ENCODE assay signal across 1 cellular context in the genomic region with DNA sequence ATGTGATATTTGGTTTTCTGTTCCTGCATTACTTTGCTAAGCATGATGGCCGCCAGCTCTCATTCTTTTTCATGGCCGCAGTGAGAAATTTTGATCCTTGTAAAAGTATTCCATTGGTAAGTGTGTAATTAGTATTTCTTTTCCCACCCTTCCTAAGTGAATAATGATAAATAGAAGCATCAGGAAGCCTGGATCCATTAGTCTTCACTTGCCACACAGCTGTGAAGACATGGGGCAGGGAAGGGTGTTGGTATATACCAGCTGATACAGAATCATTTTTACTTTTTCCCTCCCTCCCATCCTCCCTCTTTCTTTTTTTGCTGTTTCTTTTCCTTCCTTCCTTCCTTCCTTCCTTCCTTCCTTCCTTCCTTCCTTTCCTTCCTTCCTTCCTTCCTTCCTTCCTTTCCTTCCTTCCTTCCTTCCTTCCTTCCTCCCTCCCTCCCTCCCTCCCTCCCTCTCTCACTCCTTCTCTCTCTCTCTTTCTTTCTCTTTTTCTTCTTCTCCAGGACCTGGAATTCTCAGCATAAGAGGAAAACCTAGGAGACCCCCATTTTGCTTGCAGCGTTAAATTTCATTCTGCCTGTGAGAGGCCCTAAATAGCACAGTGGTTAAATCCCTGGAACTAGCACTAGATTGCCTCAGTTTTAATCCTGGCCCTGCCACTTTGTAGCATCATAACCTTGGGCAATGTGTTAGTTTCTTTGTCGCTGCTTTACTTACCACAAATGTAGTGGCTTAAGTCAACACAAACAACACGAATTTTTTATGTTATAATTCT.
TF ChIP-seq lines count a peak whose summit lies in the region.

No MANE protein-coding gene starts in this region.

TF ChIP-seq in A549, 52 proteins besides CTCF, POLR2A, EP300 and RAD21 (continued from another document):
- TF ChIP-seq KDM1A (IDR thresholded peaks at IDR 0.05; ENCODE audit: low read depth): no peak
- TF ChIP-seq MAFK (IDR thresholded peaks at IDR 0.05; ENCODE audit: partially characterized antibody): no peak
- no peak for TF ChIP-seq RNF2 (IDR thresholded peaks at IDR 0.05; ENCODE audit: borderline replicate concordance, low read depth)
- no peak for TF ChIP-seq ESRRA (IDR thresholded peaks at IDR 0.05; ENCODE audit: borderline replicate concordance, low read length)
- TF ChIP-seq, protein P1, sequence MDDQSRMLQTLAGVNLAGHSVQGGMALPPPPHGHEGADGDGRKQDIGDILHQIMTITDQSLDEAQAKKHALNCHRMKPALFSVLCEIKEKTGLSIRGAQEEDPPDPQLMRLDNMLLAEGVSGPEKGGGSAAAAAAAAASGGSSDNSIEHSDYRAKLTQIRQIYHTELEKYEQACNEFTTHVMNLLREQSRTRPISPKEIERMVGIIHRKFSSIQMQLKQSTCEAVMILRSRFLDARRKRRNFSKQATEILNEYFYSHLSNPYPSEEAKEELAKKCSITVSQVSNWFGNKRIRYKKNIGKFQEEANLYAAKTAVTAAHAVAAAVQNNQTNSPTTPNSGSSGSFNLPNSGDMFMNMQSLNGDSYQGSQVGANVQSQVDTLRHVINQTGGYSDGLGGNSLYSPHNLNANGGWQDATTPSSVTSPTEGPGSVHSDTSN (IDR thresholded peaks at IDR 0.05): no peak
- no peak for TF ChIP-seq RCOR1 (IDR thresholded peaks at IDR 0.05; ENCODE audit: low read depth, low read length)
TF ChIP-seq in A549: peak in this region for 0.
